18 cellular contexts compared by ENCODE assay signal in the genomic region with DNA sequence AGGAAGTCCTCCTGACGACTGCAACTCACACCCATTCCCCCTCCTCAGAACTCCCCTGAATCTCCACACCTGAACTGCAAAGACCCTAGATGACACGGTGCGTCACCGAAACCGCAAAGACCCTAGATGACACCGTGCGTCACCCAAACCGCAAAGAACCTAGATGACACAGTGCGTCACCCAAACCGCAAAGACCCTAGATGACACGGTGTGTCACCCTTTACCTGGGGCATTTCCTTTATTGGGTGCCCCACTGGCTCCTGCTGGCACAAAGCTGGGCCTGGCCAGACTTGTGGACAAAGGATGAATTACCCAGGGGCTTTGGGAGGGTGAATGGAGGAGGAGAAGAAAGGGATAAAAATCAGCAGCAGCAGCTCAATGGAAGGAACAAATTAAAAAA.
"Had no signal": no experiment of that assay in that cellular context is flagged by ENCODE, and none has a peak within 500 bp of the region (broad histone marks: within the 10 kb centered on the region; RNA-seq: fewer than 3 reads in every experiment).

No MANE protein-coding gene starts in this region.

- H3K36me3 ChIP-seq: heart left ventricle, neutrophil, sigmoid colon, tibial nerve had no signal

- H3K27me3 ChIP-seq: dorsolateral prefrontal cortex, testis had no signal

- H3K9me3 ChIP-seq: heart left ventricle, neutrophil, sigmoid colon, testis had no signal

- ATAC-seq: heart left ventricle; naive thymus-derived CD4-positive, alpha-beta T cell; stimulated activated naive B cell treated with anti-CD40 and anti-IgM and Interleukin-4, amounts not matched to agents 10 μg/mL and 1 μg/mL and 100 μg/mL, for 72 hours; stimulated activated naive CD8-positive, alpha-beta T cell treated with anti-CD3 and anti-CD28 coated beads, Interleukin-15, amount 100 ng/mL, for 72 hours had no signal

- H3K4me3 ChIP-seq: dorsolateral prefrontal cortex, heart left ventricle, sigmoid colon, skin epidermis, testis, tibial nerve had no signal

- H3K4me1 ChIP-seq: sigmoid colon, tibial nerve had no signal

- H3K27ac ChIP-seq: heart left ventricle, neutrophil, sigmoid colon, skin epidermis, testis, tibial nerve had no signal

- DNase-seq: cortex of kidney; effector CD8-positive, alpha-beta T cell; foreskin melanocyte; heart left ventricle; hippocampal formation; mesendoderm; naive thymus-derived CD4-positive, alpha-beta T cell; nephron progenitor cell; sigmoid colon; stimulated activated CD4-positive, alpha-beta T cell treated with anti-CD3 and anti-CD28 coated beads, Interleukin-2, amount 100 ng/mL, for 24 hours; stimulated activated CD4-positive, alpha-beta T cell treated with anti-CD3 and anti-CD28 coated beads, Interleukin-4, amount 100 ng/mL, for 4 hours; stimulated activated naive B cell treated with anti-CD40 and anti-IgM and Interleukin-4, amounts not matched to agents 10 μg/mL and 1 μg/mL and 100 μg/mL, for 72 hours; stimulated activated naive CD8-positive, alpha-beta T cell treated with anti-CD3 and anti-CD28 coated beads, Interleukin-15, amount 100 ng/mL, for 72 hours had no signal
